ENCODE assay signal across 9 cellular contexts in the genomic region with DNA sequence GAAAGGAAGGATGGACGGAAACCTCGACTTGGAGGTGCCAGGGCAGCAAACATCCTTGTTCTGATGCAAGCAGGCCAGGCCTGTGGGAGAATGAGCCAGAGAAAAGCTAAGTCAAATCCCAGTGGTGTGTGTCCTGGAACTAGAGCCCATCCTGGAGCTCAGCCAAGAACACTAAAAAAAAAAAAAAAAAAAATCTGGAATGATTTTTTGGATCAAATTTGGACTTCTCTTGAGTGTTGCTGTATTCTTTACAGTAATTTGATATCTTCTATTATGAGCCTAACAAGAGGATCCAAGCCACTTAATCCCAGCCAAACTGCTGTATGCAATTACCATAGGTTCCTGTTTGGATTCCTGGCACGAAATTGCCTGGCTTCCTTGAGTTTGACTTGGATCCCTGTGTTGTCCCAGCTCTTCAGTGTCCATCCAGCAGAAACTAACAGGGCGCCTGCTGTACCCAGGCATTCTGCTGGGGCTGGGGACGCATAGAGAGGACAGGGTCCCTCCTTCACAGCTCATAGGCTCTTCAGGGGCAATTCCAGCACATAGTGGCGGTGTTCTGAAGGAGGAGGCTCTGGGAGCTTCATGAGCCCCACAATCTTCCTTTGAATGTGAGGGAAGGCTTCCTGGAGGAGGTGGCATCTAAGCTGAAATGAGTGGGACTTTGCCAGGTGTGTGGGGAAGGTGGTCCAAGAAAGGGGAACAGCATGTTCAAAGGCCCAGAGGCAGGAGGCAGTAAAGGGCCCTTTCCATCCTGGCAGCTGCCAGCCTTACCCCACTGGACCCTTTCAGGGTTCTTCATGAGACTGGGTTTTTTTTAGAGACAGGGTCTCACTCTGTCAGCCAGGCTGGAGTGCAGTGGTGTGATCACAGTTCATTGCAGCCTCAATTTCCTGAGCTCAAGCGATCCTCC. TPM values are rescaled to one million over a fixed set of nuclear protein-coding genes. Genes with fewer than 3 reads are reported as not detected.
DNase-seq lines count a peak whose midpoint lies in the region; ATAC-seq and TF ChIP-seq lines count a peak whose summit lies in the region.
"Had no signal": no experiment of that assay in that cellular context is flagged by ENCODE, and none has a peak within 500 bp of the region (broad histone marks: within the 10 kb centered on the region; RNA-seq: fewer than 3 reads in every experiment).

No MANE protein-coding gene starts in this region.

- POLR2A ChIA-PET in WTC11 (lab: Charles Lee): interaction anchor here (0.7 kb wide), 1 partner anchor 105 kb away, joined by 4 read pairs; no protein-coding TSS in a partner anchor

- H3K4me1 Mint-ChIP-seq in nephron: peaks cover 32% of the 10 kb centered on the region
- H3K4me1 Mint-ChIP-seq in stimulated activated naive B cell treated with anti-CD40 and anti-IgM and Interleukin-4, amounts not matched to agents 10 μg/mL and 1 μg/mL and 100 μg/mL, for 72 hours: no peaks in the 10 kb centered on the region
- no peaks in the 10 kb centered on the region for H3K4me1 Mint-ChIP-seq in WTC11
- H3K4me1 Mint-ChIP-seq in activated T-helper 17 cell treated with anti-CD3 and anti-CD28 coated beads, Interleukin-2, amount 50 U/mL, for 72 hours: no peaks in the 10 kb centered on the region

- H3K36me3 Mint-ChIP-seq in nephron (ENCODE audit: low read depth) (peaks cover 53% of the 10 kb centered on the region), WTC11 (peaks cover 50% of the 10 kb centered on the region)
- peaks cover 0 to under 1% of the 10 kb centered on the region in 2 donors for H3K36me3 Mint-ChIP-seq in stimulated activated naive B cell treated with anti-CD40 and anti-IgM and Interleukin-4, amounts not matched to agents 10 μg/mL and 1 μg/mL and 100 μg/mL, for 72 hours
- H3K36me3 Mint-ChIP-seq in activated T-helper 17 cell treated with anti-CD3 and anti-CD28 coated beads, Interleukin-2, amount 50 U/mL, for 72 hours (ENCODE audit: low read depth): no peaks in the 10 kb centered on the region

- H3K4me3 Mint-ChIP-seq in nephron (peak overlapping the region in 2 of 3 experiments; percentile 8 to 56), WTC11 (no peak overlapping the region)
- H3K4me3 Mint-ChIP-seq in stimulated activated naive B cell treated with anti-CD40 and anti-IgM and Interleukin-4, amounts not matched to agents 10 μg/mL and 1 μg/mL and 100 μg/mL, for 72 hours: no peak overlapping the region
- H3K4me3 Mint-ChIP-seq in activated T-helper 17 cell treated with anti-CD3 and anti-CD28 coated beads, Interleukin-2, amount 50 U/mL, for 72 hours: no peak overlapping the region
- H3K4me3 Mint-ChIP-seq: activated naive CD4-positive, alpha-beta T cell treated with anti-CD3 and anti-CD28 coated beads for 36 hours had no signal

- H3K9me3 Mint-ChIP-seq in nephron (no peaks in the 10 kb centered on the region), WTC11 (no peaks in the 10 kb centered on the region)
- no peaks in the 10 kb centered on the region for H3K9me3 Mint-ChIP-seq in stimulated activated naive B cell treated with anti-CD40 and anti-IgM and Interleukin-4, amounts not matched to agents 10 μg/mL and 1 μg/mL and 100 μg/mL, for 72 hours
- H3K9me3 Mint-ChIP-seq in activated T-helper 17 cell treated with anti-CD3 and anti-CD28 coated beads, Interleukin-2, amount 50 U/mL, for 72 hours: no peaks in the 10 kb centered on the region
- H3K9me3 Mint-ChIP-seq: activated naive CD4-positive, alpha-beta T cell treated with anti-CD3 and anti-CD28 coated beads for 36 hours had no signal

- CTCF ChIA-PET in WTC11 (lab: Charles Lee): interaction anchor here (0.5 to 1.4 kb wide), 6 partner anchors 11 to 1378 kb away, joined by 3 to 6 read pairs (median 3); no protein-coding TSS in a partner anchor

- ATAC-seq in stimulated activated naive B cell treated with anti-CD40 and anti-IgM and Interleukin-4, amounts not matched to agents 10 μg/mL and 1 μg/mL and 100 μg/mL, for 72 hours (replicated peaks): no peak
- no peak for ATAC-seq in WTC11
- no peak for ATAC-seq in activated T-helper 17 cell treated with anti-CD3 and anti-CD28 coated beads, Interleukin-2, amount 50 U/mL, for 72 hours (replicated peaks)
- ATAC-seq: left colon, Panc1 had no signal

- peak overlapping the region; percentile 15 to 97 (median 93) for H3K27ac Mint-ChIP-seq in nephron
- H3K27ac Mint-ChIP-seq in stimulated activated naive B cell treated with anti-CD40 and anti-IgM and Interleukin-4, amounts not matched to agents 10 μg/mL and 1 μg/mL and 100 μg/mL, for 72 hours: no peak overlapping the region
- no peak overlapping the region for H3K27ac Mint-ChIP-seq in WTC11
- H3K27ac Mint-ChIP-seq in activated T-helper 17 cell treated with anti-CD3 and anti-CD28 coated beads, Interleukin-2, amount 50 U/mL, for 72 hours: no peak overlapping the region
- H3K27ac Mint-ChIP-seq: activated naive CD4-positive, alpha-beta T cell treated with anti-CD3 and anti-CD28 coated beads for 36 hours had no signal

- peaks cover 3% of the 10 kb centered on the region for H3K27me3 Mint-ChIP-seq in nephron (ENCODE audit: low read depth)
- no peaks in the 10 kb centered on the region for H3K27me3 Mint-ChIP-seq in stimulated activated naive B cell treated with anti-CD40 and anti-IgM and Interleukin-4, amounts not matched to agents 10 μg/mL and 1 μg/mL and 100 μg/mL, for 72 hours
- no peaks in the 10 kb centered on the region for H3K27me3 Mint-ChIP-seq in WTC11 (ENCODE audit: low read depth)
- H3K27me3 Mint-ChIP-seq in activated T-helper 17 cell treated with anti-CD3 and anti-CD28 coated beads, Interleukin-2, amount 50 U/mL, for 72 hours: no peaks in the 10 kb centered on the region

- TF ChIP-seq CTCF in nephron (IDR thresholded peaks at IDR 0.05; ENCODE audit: unreplicated experiment in 3 of 3) (no peak), WTC11 (IDR thresholded peaks at IDR 0.05) (no peak)

- DNase-seq in EH (ENCODE audit: low read depth) (peak; percentile 76), amniotic epithelial cell (ENCODE audit: low read depth) (peak; percentile 46), WTC11 (ENCODE audit: low spot score) (no peak)
- no peak for DNase-seq in stimulated activated naive B cell treated with anti-CD40 and anti-IgM and Interleukin-4, amounts not matched to agents 10 μg/mL and 1 μg/mL and 100 μg/mL, for 72 hours
- DNase-seq: activated naive CD4-positive, alpha-beta T cell treated with anti-CD3 and anti-CD28 coated beads for 36 hours; left colon had no signal

TF ChIP-seq in WTC11, 78 proteins besides CTCF, POLR2A, EP300 and RAD21 (continues in another document):
- no peak for TF ChIP-seq GTF2I (CRISPR knock-in tag; conservative IDR thresholded peaks at IDR 0.05)
- no peak for TF ChIP-seq ZNF121 (CRISPR knock-in tag; IDR thresholded peaks at IDR 0.05)
- no peak for TF ChIP-seq ELF4 (CRISPR knock-in tag; IDR thresholded peaks at IDR 0.05; ENCODE audit: low read depth)
- no peak for TF ChIP-seq PRRX2 (CRISPR knock-in tag; IDR thresholded peaks at IDR 0.05)
- TF ChIP-seq ZNF232 (CRISPR knock-in tag; IDR thresholded peaks at IDR 0.05): no peak
- TF ChIP-seq ATF1 (CRISPR knock-in tag; IDR thresholded peaks at IDR 0.05): no peak
- TF ChIP-seq IRF2 (CRISPR knock-in tag; IDR thresholded peaks at IDR 0.05; ENCODE audit: borderline replicate concordance, low read depth): no peak
- TF ChIP-seq, protein P1, sequence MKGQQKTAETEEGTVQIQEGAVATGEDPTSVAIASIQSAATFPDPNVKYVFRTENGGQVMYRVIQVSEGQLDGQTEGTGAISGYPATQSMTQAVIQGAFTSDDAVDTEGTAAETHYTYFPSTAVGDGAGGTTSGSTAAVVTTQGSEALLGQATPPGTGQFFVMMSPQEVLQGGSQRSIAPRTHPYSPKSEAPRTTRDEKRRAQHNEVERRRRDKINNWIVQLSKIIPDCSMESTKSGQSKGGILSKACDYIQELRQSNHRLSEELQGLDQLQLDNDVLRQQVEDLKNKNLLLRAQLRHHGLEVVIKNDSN (CRISPR knock-in tag; IDR thresholded peaks at IDR 0.05): no peak
- TF ChIP-seq, protein P2, sequence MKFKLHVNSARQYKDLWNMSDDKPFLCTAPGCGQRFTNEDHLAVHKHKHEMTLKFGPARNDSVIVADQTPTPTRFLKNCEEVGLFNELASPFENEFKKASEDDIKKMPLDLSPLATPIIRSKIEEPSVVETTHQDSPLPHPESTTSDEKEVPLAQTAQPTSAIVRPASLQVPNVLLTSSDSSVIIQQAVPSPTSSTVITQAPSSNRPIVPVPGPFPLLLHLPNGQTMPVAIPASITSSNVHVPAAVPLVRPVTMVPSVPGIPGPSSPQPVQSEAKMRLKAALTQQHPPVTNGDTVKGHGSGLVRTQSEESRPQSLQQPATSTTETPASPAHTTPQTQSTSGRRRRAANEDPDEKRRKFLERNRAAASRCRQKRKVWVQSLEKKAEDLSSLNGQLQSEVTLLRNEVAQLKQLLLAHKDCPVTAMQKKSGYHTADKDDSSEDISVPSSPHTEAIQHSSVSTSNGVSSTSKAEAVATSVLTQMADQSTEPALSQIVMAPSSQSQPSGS (CRISPR knock-in tag; IDR thresholded peaks at IDR 0.05; ENCODE audit: borderline replicate concordance, low read depth): no peak
- TF ChIP-seq TP53 (CRISPR knock-in tag; IDR thresholded peaks at IDR 0.05): no peak
- TF ChIP-seq NFYB (CRISPR knock-in tag; conservative IDR thresholded peaks at IDR 0.05; ENCODE audit: low read depth): no peak
- no peak for TF ChIP-seq HMGA2 (CRISPR knock-in tag; IDR thresholded peaks at IDR 0.05)
- no peak for TF ChIP-seq NFE2L1 (CRISPR knock-in tag; IDR thresholded peaks at IDR 0.05)
- TF ChIP-seq, protein P3, sequence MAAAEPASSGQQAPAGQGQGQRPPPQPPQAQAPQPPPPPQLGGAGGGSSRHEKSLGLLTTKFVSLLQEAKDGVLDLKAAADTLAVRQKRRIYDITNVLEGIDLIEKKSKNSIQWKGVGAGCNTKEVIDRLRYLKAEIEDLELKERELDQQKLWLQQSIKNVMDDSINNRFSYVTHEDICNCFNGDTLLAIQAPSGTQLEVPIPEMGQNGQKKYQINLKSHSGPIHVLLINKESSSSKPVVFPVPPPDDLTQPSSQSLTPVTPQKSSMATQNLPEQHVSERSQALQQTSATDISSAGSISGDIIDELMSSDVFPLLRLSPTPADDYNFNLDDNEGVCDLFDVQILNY (CRISPR knock-in tag; IDR thresholded peaks at IDR 0.05): no peak
- TF ChIP-seq JUN (CRISPR knock-in tag; IDR thresholded peaks at IDR 0.05): no peak
- no peak for TF ChIP-seq SP1 (CRISPR knock-in tag; conservative IDR thresholded peaks at IDR 0.05)

RNA-seq across cellular contexts. Expression of a gene that starts 24.7 kb away (rescaled TPM):
- total RNA-seq in WTC11 (2021): 60.9 to 66.2 TPM (median 64.4 TPM) in 3 replicates
- total RNA-seq in activated T-helper 17 cell treated with anti-CD3 and anti-CD28 coated beads, Interleukin-2, amount 50 U/mL, for 72 hours: 1 to 10 TPM; 1.5 to 1.7 TPM

RNA-seq across cellular contexts. Expression of a gene that starts 47.5 kb away (rescaled TPM):
- total RNA-seq in WTC11 (2021): 61.1 to 91.7 TPM (median 69.3 TPM) in 3 replicates
- 100 to 1,000 TPM in 1 of 2 donors, 10 to 100 TPM in 1; 74.9 to 242 TPM for total RNA-seq in activated T-helper 17 cell treated with anti-CD3 and anti-CD28 coated beads, Interleukin-2, amount 50 U/mL, for 72 hours

RNA-seq across cellular contexts. Expression of a gene that starts 54.3 kb away (rescaled TPM):
- total RNA-seq in WTC11 (2021): 47.0 to 52.9 TPM (median 49.0 TPM) in 3 replicates
- total RNA-seq in activated T-helper 17 cell treated with anti-CD3 and anti-CD28 coated beads, Interleukin-2, amount 50 U/mL, for 72 hours: not detected

RNA-seq across cellular contexts. Expression of a gene that starts 57.0 kb away (rescaled TPM):
- total RNA-seq in WTC11 (2021): 374 to 395 TPM (median 375 TPM) in 3 replicates
- total RNA-seq in activated T-helper 17 cell treated with anti-CD3 and anti-CD28 coated beads, Interleukin-2, amount 50 U/mL, for 72 hours: 100 to 1,000 TPM; 209 to 281 TPM

Comparison
In these comparisons a context has a peak if more than half of its experiments do, and no peak if none do; other contexts are left out.
1. DNase-seq: peak in EH (single experiment) and amniotic epithelial cell (single experiment); none in stimulated activated naive B cell treated with anti-CD40 and anti-IgM and Interleukin-4, amounts not matched to agents 10 μg/mL and 1 μg/mL and 100 μg/mL, for 72 hours (single experiment) and WTC11 (single experiment).
2. H3K27ac Mint-ChIP-seq: peak in nephron (3 of 3); none in stimulated activated naive B cell treated with anti-CD40 and anti-IgM and Interleukin-4, amounts not matched to agents 10 μg/mL and 1 μg/mL and 100 μg/mL, for 72 hours (single experiment), WTC11 (single experiment) and activated T-helper 17 cell treated with anti-CD3 and anti-CD28 coated beads, Interleukin-2, amount 50 U/mL, for 72 hours (single experiment).
3. H3K4me3 Mint-ChIP-seq: peak in nephron (2 of 3); none in stimulated activated naive B cell treated with anti-CD40 and anti-IgM and Interleukin-4, amounts not matched to agents 10 μg/mL and 1 μg/mL and 100 μg/mL, for 72 hours (0 of 2), WTC11 (single experiment) and activated T-helper 17 cell treated with anti-CD3 and anti-CD28 coated beads, Interleukin-2, amount 50 U/mL, for 72 hours (single experiment).
4. RNA of a gene that starts 24.7 kb away (total RNA-seq): 60.9 to 66.2 TPM in WTC11; 1.5 to 1.7 TPM in activated T-helper 17 cell treated with anti-CD3 and anti-CD28 coated beads, Interleukin-2, amount 50 U/mL, for 72 hours; every median in the first group is over 10 times any median in the second.
5. RNA of a gene that starts 54.3 kb away (total RNA-seq): 47.0 to 52.9 TPM in WTC11; not detected in activated T-helper 17 cell treated with anti-CD3 and anti-CD28 coated beads, Interleukin-2, amount 50 U/mL, for 72 hours; every median in the first group is over 10 times any median in the second.